In the genomic region with DNA sequence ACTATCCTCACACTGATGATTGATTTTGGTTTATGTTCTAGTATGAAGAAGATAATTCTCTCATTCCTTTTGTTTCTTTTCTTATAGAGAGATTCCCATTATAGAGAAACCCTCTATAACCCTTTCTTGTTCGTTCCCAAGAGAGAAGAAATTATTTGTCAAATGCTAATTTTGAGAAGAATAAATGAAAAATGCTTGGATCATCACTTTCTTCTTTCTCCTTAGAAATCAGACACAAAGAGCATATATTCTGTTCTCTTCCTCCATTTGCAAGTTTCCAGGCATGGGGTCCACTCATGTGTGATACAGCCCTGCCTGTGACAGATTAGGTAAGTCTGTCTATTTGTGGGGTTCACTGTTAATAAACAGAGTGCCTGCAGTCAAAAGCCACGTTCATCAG, we compare ENCODE assay signal across 7 cellular contexts.
"Had no signal": no experiment of that assay in that cellular context is flagged by ENCODE, and none has a peak within 500 bp of the region (broad histone marks: within the 10 kb centered on the region; RNA-seq: fewer than 3 reads in every experiment).

No MANE protein-coding gene starts in this region.

- H3K9ac ChIP-seq: KMS-11 had no signal

- H3K4me1 Mint-ChIP-seq: IgD-negative memory B cell had no signal

- H3K4me3 ChIP-seq: K562 had no signal

- FAIRE-seq: HTR-8/SVneo, K562 had no signal

- H3K36me3 Mint-ChIP-seq: IgD-negative memory B cell had no signal

- H3K27ac Mint-ChIP-seq: IgD-negative memory B cell had no signal

- H3K27ac ChIP-seq: HL-60, KMS-11 had no signal

- ATAC-seq: K562 had no signal

- H3K4me2 ChIP-seq: KMS-11 had no signal

- H3K27me3 Mint-ChIP-seq: IgD-negative memory B cell had no signal

- DNase-seq: KBM-7, KG1 had no signal

- H3K4me3 Mint-ChIP-seq: IgD-negative memory B cell had no signal
